Comparison of ENCODE assay signal across 3 cellular contexts in genomic region chr7:1202914-1203313, GRCh38.
TF ChIP-seq lines count a peak whose summit lies in the region.

No MANE protein-coding gene starts in this region.

TF ChIP-seq in HEK293, 187 proteins besides CTCF, POLR2A, EP300 and RAD21:
- TF ChIP-seq ZNF121 (tag by site-specific recombination; IDR thresholded peaks at IDR 0.05): peak; percentile 76

TF ChIP-seq in WTC11, 78 proteins besides CTCF, POLR2A, EP300 and RAD21:
- peak; percentile 68; the same call in 1 of the 2 replicates for TF ChIP-seq ZNF121 (CRISPR knock-in tag; IDR thresholded peaks at IDR 0.05)

TF ChIP-seq in K562, 482 proteins besides CTCF, POLR2A, EP300 and RAD21:
- TF ChIP-seq ZNF121 (CRISPR knock-in tag; conservative IDR thresholded peaks at IDR 0.05): peak; percentile 76
